12 cellular contexts compared by ENCODE assay signal in the genomic region with DNA sequence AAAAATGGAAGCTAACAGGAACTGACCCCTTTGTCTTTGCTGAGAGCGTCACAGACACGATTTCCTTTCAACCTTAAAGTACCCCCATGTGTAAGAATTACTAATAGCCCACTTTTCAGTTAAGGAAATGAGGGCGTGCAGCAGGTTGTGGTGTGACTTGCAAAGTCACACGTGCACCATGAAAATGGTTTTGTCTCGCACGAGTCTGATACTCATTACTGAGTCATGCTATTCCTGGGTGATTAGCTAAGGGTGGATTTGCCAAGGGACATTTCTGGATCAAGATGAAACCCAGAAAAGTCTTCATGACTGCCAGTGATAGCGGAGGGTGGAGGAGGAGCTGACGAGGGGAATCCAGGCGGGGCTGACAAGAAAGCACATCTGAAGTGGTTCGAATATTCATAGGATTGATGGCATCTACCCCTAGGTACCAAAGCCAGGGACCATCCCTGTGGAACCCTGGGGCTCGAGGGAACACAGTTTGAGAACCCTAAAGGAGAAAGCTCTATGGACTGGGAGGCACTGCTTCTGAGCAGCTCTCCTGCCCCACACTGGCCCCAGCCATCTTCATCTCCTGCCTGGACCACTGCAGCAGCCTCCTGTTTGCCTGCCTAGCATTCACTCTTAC. TPM values are rescaled to one million over a fixed set of nuclear protein-coding genes. Genes with fewer than 3 reads are reported as not detected.
DNase-seq lines count a peak whose midpoint lies in the region; ATAC-seq and TF ChIP-seq lines count a peak whose summit lies in the region.
"Had no signal": no experiment of that assay in that cellular context is flagged by ENCODE, and none has a peak within 500 bp of the region (broad histone marks: within the 10 kb centered on the region; RNA-seq: fewer than 3 reads in every experiment).

No MANE protein-coding gene starts in this region.

- no peak overlapping the region for H3K4me3 ChIP-seq in RWPE2 (ENCODE audit: severe bottlenecking)
- no peak overlapping the region for H3K4me3 ChIP-seq in fibroblast of the aortic adventitia (ENCODE audit: low read depth, low read length)
- H3K4me3 ChIP-seq: BLaER1, transverse colon had no signal

- TF ChIP-seq CTCF in RWPE2 (IDR thresholded peaks at IDR 0.05; ENCODE audit: poor library complexity, severe bottlenecking) (no peak), fibroblast of the aortic adventitia (IDR thresholded peaks at IDR 0.05; ENCODE audit: insufficient read depth, low read length) (no peak)

- ATAC-seq in left cardiac atrium (peak; percentile 69 to 82), Right ventricle myocardium superior (ENCODE audit: poor library complexity) (no peak), RWPE2 (ENCODE audit: low read depth) (peak; percentile 64), GM19328 (IDR thresholded peaks at IDR 0.05; ENCODE audit: unreplicated experiment) (no peak), HG02763 (IDR thresholded peaks at IDR 0.05; ENCODE audit: unreplicated experiment) (no peak)
- ATAC-seq: Panc1 had no signal

- no peaks in the 10 kb centered on the region for H3K9me3 ChIP-seq in RWPE2 (ENCODE audit: severe bottlenecking)
- H3K9me3 ChIP-seq: BLaER1, transverse colon had no signal

- intact Hi-C loops in left cardiac atrium (cut with DNase I) (no loop called here), Right ventricle myocardium superior (cut with DNase I) (no loop called here)

- H3K4me1 ChIP-seq in RWPE2 (ENCODE audit: insufficient read depth, poor library complexity, severe bottlenecking): peaks cover 7% of the 10 kb centered on the region
- H3K4me1 ChIP-seq: BLaER1, transverse colon had no signal

- peaks cover 7% of the 10 kb centered on the region for H3K27me3 ChIP-seq in RWPE2 (ENCODE audit: insufficient read depth, poor library complexity, severe bottlenecking)

- peak overlapping the region; percentile 16 for H3K27ac ChIP-seq in RWPE2 (ENCODE audit: poor library complexity, severe bottlenecking)
- H3K27ac ChIP-seq: BLaER1, transverse colon had no signal

- DNase-seq in left cardiac atrium: no peak
- no peak for DNase-seq in Right ventricle myocardium superior
- no peak for DNase-seq in RWPE2 (ENCODE audit: low spot score)
- DNase-seq in fibroblast of the aortic adventitia (ENCODE audit: low read depth): peak; percentile 56
- DNase-seq in SIG-M5 (lab: John Stamatoyannopoulos, UW): no peak
- DNase-seq in mucosa of gallbladder (ENCODE audit: low spot score): no peak
- DNase-seq: activated naive CD8-positive, alpha-beta T cell treated with anti-CD3 and anti-CD28 coated beads, Interleukin-2, amount 10 ng/mL, durations not matched to agents 7 days and 5 days; transverse colon had no signal

- no peaks in the 10 kb centered on the region for H3K36me3 ChIP-seq in RWPE2 (ENCODE audit: low read depth)
- H3K36me3 ChIP-seq: BLaER1, transverse colon had no signal

RNA-seq across cellular contexts. Expression of a gene that starts 12.1 kb away (rescaled TPM):
- total RNA-seq in left cardiac atrium (1 to 10 TPM; 5.7 to 7.0 TPM), Right ventricle myocardium superior (2.0 TPM), fibroblast of the aortic adventitia (ENCODE audit: low replicate concordance) (0.36 and 0.41 TPM in 2 replicates), mucosa of gallbladder (11.4 TPM)

Comparison
In these comparisons a context has a peak if more than half of its experiments do, and no peak if none do; other contexts are left out.
1. ATAC-seq: peak in left cardiac atrium (2 of 2) and RWPE2 (single experiment); none in Right ventricle myocardium superior (single experiment), GM19328 (single experiment) and HG02763 (single experiment).